Comparison of ENCODE assay signal across 1 cellular context in the genomic region with DNA sequence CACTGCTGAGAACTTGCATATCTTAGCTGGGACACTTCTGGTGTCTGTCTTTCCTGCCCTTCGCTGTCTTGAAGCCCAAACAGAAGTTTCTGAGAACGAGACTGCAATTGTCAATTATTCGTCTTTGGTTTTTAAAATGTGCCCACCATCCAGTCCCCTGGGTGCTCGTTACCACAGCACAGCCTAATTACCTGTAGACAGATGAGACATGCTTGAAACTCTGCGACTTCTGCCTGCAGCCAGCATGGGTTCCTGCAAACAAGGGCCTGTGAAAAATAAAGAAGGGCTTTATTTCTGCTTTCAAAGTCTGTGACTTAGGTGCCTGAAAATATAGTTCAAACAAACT.
TF ChIP-seq lines count a peak whose summit lies in the region.

No MANE protein-coding gene starts in this region.

TF ChIP-seq in GM23338, 12 proteins besides CTCF, POLR2A, EP300 and RAD21 (continued from another document):
- TF ChIP-seq, protein P1, sequence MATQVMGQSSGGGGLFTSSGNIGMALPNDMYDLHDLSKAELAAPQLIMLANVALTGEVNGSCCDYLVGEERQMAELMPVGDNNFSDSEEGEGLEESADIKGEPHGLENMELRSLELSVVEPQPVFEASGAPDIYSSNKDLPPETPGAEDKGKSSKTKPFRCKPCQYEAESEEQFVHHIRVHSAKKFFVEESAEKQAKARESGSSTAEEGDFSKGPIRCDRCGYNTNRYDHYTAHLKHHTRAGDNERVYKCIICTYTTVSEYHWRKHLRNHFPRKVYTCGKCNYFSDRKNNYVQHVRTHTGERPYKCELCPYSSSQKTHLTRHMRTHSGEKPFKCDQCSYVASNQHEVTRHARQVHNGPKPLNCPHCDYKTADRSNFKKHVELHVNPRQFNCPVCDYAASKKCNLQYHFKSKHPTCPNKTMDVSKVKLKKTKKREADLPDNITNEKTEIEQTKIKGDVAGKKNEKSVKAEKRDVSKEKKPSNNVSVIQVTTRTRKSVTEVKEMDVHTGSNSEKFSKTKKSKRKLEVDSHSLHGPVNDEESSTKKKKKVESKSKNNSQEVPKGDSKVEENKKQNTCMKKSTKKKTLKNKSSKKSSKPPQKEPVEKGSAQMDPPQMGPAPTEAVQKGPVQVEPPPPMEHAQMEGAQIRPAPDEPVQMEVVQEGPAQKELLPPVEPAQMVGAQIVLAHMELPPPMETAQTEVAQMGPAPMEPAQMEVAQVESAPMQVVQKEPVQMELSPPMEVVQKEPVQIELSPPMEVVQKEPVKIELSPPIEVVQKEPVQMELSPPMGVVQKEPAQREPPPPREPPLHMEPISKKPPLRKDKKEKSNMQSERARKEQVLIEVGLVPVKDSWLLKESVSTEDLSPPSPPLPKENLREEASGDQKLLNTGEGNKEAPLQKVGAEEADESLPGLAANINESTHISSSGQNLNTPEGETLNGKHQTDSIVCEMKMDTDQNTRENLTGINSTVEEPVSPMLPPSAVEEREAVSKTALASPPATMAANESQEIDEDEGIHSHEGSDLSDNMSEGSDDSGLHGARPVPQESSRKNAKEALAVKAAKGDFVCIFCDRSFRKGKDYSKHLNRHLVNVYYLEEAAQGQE (IDR thresholded peaks at IDR 0.05; ENCODE audit: unreplicated experiment) = no peak
- TF ChIP-seq CREB1 (CRISPR knock-in tag; IDR thresholded peaks at IDR 0.05; ENCODE audit: low read depth) = no peak
- TF ChIP-seq ZNF331 (CRISPR knock-in tag; IDR thresholded peaks at IDR 0.05; ENCODE audit: low read depth) = no peak
- TF ChIP-seq EZH2phosphoT487 (IDR thresholded peaks at IDR 0.05; ENCODE audit: unreplicated experiment) = no peak
- no peak for TF ChIP-seq NANOG (IDR thresholded peaks at IDR 0.05; ENCODE audit: borderline replicate concordance)
- no peak for TF ChIP-seq STAT1 (IDR thresholded peaks at IDR 0.05; ENCODE audit: unreplicated experiment)
- TF ChIP-seq, protein P2, sequence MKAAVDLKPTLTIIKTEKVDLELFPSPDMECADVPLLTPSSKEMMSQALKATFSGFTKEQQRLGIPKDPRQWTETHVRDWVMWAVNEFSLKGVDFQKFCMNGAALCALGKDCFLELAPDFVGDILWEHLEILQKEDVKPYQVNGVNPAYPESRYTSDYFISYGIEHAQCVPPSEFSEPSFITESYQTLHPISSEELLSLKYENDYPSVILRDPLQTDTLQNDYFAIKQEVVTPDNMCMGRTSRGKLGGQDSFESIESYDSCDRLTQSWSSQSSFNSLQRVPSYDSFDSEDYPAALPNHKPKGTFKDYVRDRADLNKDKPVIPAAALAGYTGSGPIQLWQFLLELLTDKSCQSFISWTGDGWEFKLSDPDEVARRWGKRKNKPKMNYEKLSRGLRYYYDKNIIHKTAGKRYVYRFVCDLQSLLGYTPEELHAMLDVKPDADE (IDR thresholded peaks at IDR 0.05) = no peak
- TF ChIP-seq ZNF114 (CRISPR knock-in tag; IDR thresholded peaks at IDR 0.05) = no peak
- TF ChIP-seq JUNB (IDR thresholded peaks at IDR 0.05; ENCODE audit: unreplicated experiment) = no peak
